ENCODE assay signal across 26 cellular contexts in genomic region chr7:50299163-50299562, GRCh38. TPM values are rescaled to one million over a fixed set of nuclear protein-coding genes. Genes with fewer than 3 reads are reported as not detected.
"Had no signal": no experiment of that assay in that cellular context is flagged by ENCODE, and none has a peak within 500 bp of the region (broad histone marks: within the 10 kb centered on the region; RNA-seq: fewer than 3 reads in every experiment).

No MANE protein-coding gene starts in this region.

- H3K36me3 Mint-ChIP-seq: immature natural killer cell; mesothelial cell of epicardium; naive B cell; natural killer cell treated with Interleukin-12 subunit alpha and Interleukin-12 subunit beta and Interleukin-15 and Interleukin-18, amount 100 ng/mL, for 72 hours; type B pancreatic cell had no signal

- H3K27ac Mint-ChIP-seq: mesothelial cell of epicardium; progenitor cell of endocrine pancreas; stimulated activated naive CD8-positive, alpha-beta T cell treated with anti-CD3 and anti-CD28 coated beads, Interleukin-15, Interleukin-2, amounts not matched to agents 100 ng/mL and 50 ng/mL, for 24 hours; type B pancreatic cell had no signal

- H3K27me3 Mint-ChIP-seq: naive B cell; natural killer cell treated with Interleukin-12 subunit alpha and Interleukin-12 subunit beta and Interleukin-15 and Interleukin-18, amount 100 ng/mL, for 72 hours; stimulated activated naive CD8-positive, alpha-beta T cell treated with anti-CD3 and anti-CD28 coated beads, Interleukin-15, Interleukin-2, amounts not matched to agents 100 ng/mL and 50 ng/mL, for 24 hours had no signal

- H3K4me1 ChIP-seq: right atrium auricular region, right lobe of liver, uterus had no signal

- H3K9me3 Mint-ChIP-seq: immature natural killer cell; mesothelial cell of epicardium; naive B cell; natural killer cell treated with Interleukin-12 subunit alpha and Interleukin-12 subunit beta and Interleukin-15 and Interleukin-18, amount 100 ng/mL, for 72 hours; stimulated activated naive CD8-positive, alpha-beta T cell treated with anti-CD3 and anti-CD28 coated beads, Interleukin-15, Interleukin-2, amounts not matched to agents 100 ng/mL and 50 ng/mL, for 24 hours; type B pancreatic cell had no signal

- H3K27me3 ChIP-seq: ovary, right lobe of liver, uterus had no signal

- H3K4me3 ChIP-seq: left lung, lung, ovary, right atrium auricular region, right lobe of liver, smooth muscle cell, tibial nerve, uterus had no signal

- DNase-seq: hypothalamus; immature natural killer cell; kidney; left colon; left lung; mesendoderm; naive B cell; ovary; right lobe of liver; stimulated activated CD4-positive, alpha-beta T cell treated with anti-CD3 and anti-CD28 coated beads, Interleukin-1b, Interleukin-23, amount 100 ng/mL, for 48 hours; stimulated activated CD4-positive, alpha-beta T cell treated with anti-CD3 and anti-CD28 coated beads, Interleukin-2, amount 100 ng/mL, for 48 hours; stimulated activated CD4-positive, alpha-beta T cell treated with anti-CD3 and anti-CD28 coated beads, Interleukin-4, amount 100 ng/mL, for 4 hours; stimulated activated CD8-positive, alpha-beta memory T cell treated with anti-CD3 and anti-CD28 coated beads, Interleukin-4, amount 100 ng/mL, for 48 hours; stimulated activated naive CD4-positive, alpha-beta T cell; substantia nigra; uterus had no signal

- H3K36me3 ChIP-seq: left lung, ovary, right atrium auricular region, right lobe of liver, tibial nerve, uterus had no signal

- H3K9me3 ChIP-seq: left lung, ovary, right atrium auricular region, right lobe of liver, tibial nerve, uterus had no signal

- H3K4me1 Mint-ChIP-seq: mesothelial cell of epicardium had no signal

- H3K4me3 Mint-ChIP-seq: immature natural killer cell; mesothelial cell of epicardium; natural killer cell treated with Interleukin-12 subunit alpha and Interleukin-12 subunit beta and Interleukin-15 and Interleukin-18, amount 100 ng/mL, for 72 hours; stimulated activated naive CD8-positive, alpha-beta T cell treated with anti-CD3 and anti-CD28 coated beads, Interleukin-15, Interleukin-2, amounts not matched to agents 100 ng/mL and 50 ng/mL, for 24 hours; type B pancreatic cell had no signal

- H3K27ac ChIP-seq: left lung, ovary, right atrium auricular region, right lobe of liver, tibial nerve, uterus had no signal

- ATAC-seq: left colon; left lung; natural killer cell treated with Interleukin-12 subunit alpha and Interleukin-12 subunit beta and Interleukin-15 and Interleukin-18, amount 100 ng/mL, for 72 hours; right lobe of liver had no signal

- H3K4me2 ChIP-seq: smooth muscle cell had no signal

RNA-seq across cellular contexts. Expression of gene IKZF1, which starts 5.4 kb away (rescaled TPM):
- total RNA-seq: renal cortical epithelial cell, smooth muscle cell had no signal
- polyA plus RNA-seq: smooth muscle cell had no signal
